ENCODE assay signal across 8 cellular contexts in the genomic region with DNA sequence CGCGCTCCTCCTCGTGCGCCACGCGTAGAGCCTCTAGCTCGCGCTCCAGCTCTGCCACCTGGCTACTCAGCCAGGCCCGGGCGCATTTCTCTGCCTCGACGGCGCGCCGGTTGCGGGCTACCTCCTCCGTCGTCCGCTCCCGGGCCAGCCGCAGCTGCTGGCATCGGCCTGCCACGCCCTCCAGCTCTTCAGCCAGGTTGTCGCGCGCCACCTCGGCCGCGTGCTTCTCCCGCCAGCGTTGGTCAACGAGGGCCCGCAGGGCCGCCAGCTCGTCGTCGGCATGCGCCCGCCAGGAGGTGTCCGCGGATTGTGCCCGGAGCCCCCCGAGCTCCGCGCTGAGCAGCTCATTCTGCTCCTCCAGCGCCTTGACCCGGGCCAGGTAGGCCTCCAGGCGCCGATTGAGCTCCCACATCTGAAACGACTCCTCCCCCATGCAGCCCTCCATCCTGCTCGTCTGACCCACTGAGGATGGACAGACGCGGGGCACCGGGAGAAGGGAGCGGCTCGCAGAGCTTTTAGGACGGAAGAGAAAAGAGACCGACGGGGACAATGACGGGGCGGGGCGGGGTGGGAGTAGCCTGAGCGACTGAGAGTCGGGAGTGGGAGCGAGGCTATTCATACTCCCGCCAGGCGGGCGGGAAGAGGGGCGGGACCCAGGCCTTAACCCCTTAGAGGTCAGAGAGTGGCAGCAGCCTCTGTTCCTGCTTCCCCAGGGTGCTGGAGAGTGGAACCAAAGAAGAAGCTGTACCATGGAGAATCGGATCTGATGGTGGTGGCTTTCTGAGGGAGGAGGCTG. TPM values are rescaled to one million over a fixed set of nuclear protein-coding genes. Genes with fewer than 3 reads are reported as not detected.
DNase-seq lines count a peak whose midpoint lies in the region; ATAC-seq and TF ChIP-seq lines count a peak whose summit lies in the region.

A gene with protein sequence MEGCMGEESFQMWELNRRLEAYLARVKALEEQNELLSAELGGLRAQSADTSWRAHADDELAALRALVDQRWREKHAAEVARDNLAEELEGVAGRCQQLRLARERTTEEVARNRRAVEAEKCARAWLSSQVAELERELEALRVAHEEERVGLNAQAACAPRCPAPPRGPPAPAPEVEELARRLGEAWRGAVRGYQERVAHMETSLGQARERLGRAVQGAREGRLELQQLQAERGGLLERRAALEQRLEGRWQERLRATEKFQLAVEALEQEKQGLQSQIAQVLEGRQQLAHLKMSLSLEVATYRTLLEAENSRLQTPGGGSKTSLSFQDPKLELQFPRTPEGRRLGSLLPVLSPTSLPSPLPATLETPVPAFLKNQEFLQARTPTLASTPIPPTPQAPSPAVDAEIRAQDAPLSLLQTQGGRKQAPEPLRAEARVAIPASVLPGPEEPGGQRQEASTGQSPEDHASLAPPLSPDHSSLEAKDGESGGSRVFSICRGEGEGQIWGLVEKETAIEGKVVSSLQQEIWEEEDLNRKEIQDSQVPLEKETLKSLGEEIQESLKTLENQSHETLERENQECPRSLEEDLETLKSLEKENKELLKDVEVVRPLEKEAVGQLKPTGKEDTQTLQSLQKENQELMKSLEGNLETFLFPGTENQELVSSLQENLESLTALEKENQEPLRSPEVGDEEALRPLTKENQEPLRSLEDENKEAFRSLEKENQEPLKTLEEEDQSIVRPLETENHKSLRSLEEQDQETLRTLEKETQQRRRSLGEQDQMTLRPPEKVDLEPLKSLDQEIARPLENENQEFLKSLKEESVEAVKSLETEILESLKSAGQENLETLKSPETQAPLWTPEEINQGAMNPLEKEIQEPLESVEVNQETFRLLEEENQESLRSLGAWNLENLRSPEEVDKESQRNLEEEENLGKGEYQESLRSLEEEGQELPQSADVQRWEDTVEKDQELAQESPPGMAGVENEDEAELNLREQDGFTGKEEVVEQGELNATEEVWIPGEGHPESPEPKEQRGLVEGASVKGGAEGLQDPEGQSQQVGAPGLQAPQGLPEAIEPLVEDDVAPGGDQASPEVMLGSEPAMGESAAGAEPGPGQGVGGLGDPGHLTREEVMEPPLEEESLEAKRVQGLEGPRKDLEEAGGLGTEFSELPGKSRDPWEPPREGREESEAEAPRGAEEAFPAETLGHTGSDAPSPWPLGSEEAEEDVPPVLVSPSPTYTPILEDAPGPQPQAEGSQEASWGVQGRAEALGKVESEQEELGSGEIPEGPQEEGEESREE (N-terminal part only) (minus strand): TSS at position 588 of the 796 bp plus-strand sequence. CDS start 143 bp downstream, at position 445.

- peak within 1 kb of the TSS; percentile 55 for H3K4me3 ChIP-seq in BJ (ENCODE audit: low read depth, low read length)
- peak within 1 kb of the TSS; percentile 35 to 58 for H3K4me3 ChIP-seq in cardiac fibroblast (replicated peaks in 1 of 2; ENCODE audit: low read depth in 2 of 2, low read length in 2 of 2)

- peak within 1 kb of the TSS; percentile 36 to 39 for H3K4me3 Mint-ChIP-seq in stimulated activated naive CD8-positive, alpha-beta T cell treated with anti-CD3 and anti-CD28 coated beads, Interleukin-15, amount 100 ng/mL, for 72 hours

- H3K27me3 ChIP-seq in BJ (ENCODE audit: control insufficient read depth, insufficient read depth, low read length) = no peaks in the 10 kb centered on the region

- TF ChIP-seq EP300 in Ishikawa (IDR thresholded peaks at IDR 0.05; ENCODE audit: borderline replicate concordance) = no peak

- TF ChIP-seq RAD21 in Ishikawa (IDR thresholded peaks at IDR 0.05; ENCODE audit: low read depth) = no peak

- no peak for ATAC-seq in stimulated activated naive CD8-positive, alpha-beta T cell treated with anti-CD3 and anti-CD28 coated beads, Interleukin-15, amount 100 ng/mL, for 72 hours
- ATAC-seq in HG02970 (IDR thresholded peaks at IDR 0.05; ENCODE audit: low FRiP score, unreplicated experiment) (no peak), GM21529 (IDR thresholded peaks at IDR 0.05; ENCODE audit: unreplicated experiment) (no peak)

- no peaks in the 10 kb centered on the region for H3K9me3 Mint-ChIP-seq in stimulated activated naive CD8-positive, alpha-beta T cell treated with anti-CD3 and anti-CD28 coated beads, Interleukin-15, amount 100 ng/mL, for 72 hours

- POLR2A ChIA-PET in BJ (lab: Charles Lee) = interaction anchor here (1.2 to 1.7 kb wide), 3 partner anchors 13 to 29 kb away, joined by 3 to 9 read pairs (median 6); no protein-coding TSS in a partner anchor

- H3K4me1 Mint-ChIP-seq in stimulated activated naive CD8-positive, alpha-beta T cell treated with anti-CD3 and anti-CD28 coated beads, Interleukin-15, amount 100 ng/mL, for 72 hours = peaks cover 18% of the 10 kb centered on the region

- H3K27me3 Mint-ChIP-seq in stimulated activated naive CD8-positive, alpha-beta T cell treated with anti-CD3 and anti-CD28 coated beads, Interleukin-15, amount 100 ng/mL, for 72 hours = peaks cover 97% of the 10 kb centered on the region

- H3K27ac Mint-ChIP-seq in stimulated activated naive CD8-positive, alpha-beta T cell treated with anti-CD3 and anti-CD28 coated beads, Interleukin-15, amount 100 ng/mL, for 72 hours = peak within 1 kb of the TSS in 1 of 2 donors; percentile 68

- CTCF ChIA-PET in BJ (lab: Yijun Ruan, JAX) = interaction anchor here (0.6 to 31.9 kb wide), 18 partner anchors 11 to 258 kb away, joined by 3 to 1556 read pairs (median 6); a partner anchor contains a TSS

- no peak for DNase-seq in BJ (ENCODE audit: low read depth)
- DNase-seq in cardiac fibroblast (ENCODE audit: low read depth in 2 of 2) = peak; percentile 60 to 74
- DNase-seq in kidney glomerular epithelial cell (lab: John Stamatoyannopoulos, UW) = peak; percentile 13
- DNase-seq in stimulated activated naive CD8-positive, alpha-beta T cell treated with anti-CD3 and anti-CD28 coated beads, Interleukin-15, amount 100 ng/mL, for 72 hours = no peak
- DNase-seq in NCI-H2107 (lab: John Stamatoyannopoulos, UW) = no peak

- 0 out of 2 replicates have a peak, but pooled peaks have one; percentile 3 for TF ChIP-seq CTCF in BJ (IDR thresholded peaks at IDR 0.05; ENCODE audit: insufficient read depth, low read depth, low read length)
- TF ChIP-seq CTCF in cardiac fibroblast (IDR thresholded peaks at IDR 0.05; ENCODE audit: low read depth, low read length) = no peak

- H3K36me3 ChIP-seq in BJ (ENCODE audit: control insufficient read depth, insufficient read depth, low read length) = peaks cover 8% of the 10 kb centered on the region

TF ChIP-seq in Ishikawa, 13 proteins besides CTCF, POLR2A, EP300 and RAD21:
- TF ChIP-seq, protein P1, sequence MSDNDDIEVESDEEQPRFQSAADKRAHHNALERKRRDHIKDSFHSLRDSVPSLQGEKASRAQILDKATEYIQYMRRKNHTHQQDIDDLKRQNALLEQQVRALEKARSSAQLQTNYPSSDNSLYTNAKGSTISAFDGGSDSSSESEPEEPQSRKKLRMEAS (IDR thresholded peaks at IDR 0.05) = peak; percentile 96
- TF ChIP-seq, protein P2, sequence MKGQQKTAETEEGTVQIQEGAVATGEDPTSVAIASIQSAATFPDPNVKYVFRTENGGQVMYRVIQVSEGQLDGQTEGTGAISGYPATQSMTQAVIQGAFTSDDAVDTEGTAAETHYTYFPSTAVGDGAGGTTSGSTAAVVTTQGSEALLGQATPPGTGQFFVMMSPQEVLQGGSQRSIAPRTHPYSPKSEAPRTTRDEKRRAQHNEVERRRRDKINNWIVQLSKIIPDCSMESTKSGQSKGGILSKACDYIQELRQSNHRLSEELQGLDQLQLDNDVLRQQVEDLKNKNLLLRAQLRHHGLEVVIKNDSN (IDR thresholded peaks at IDR 0.05) = no peak

RNA-seq across cellular contexts. Expression of the gene that starts here (rescaled TPM):
- 15.0 and 17.5 TPM in 2 replicates for polyA plus RNA-seq in BJ (2011; rRNA removed)
- 18.6 and 21.1 TPM in 2 replicates for polyA minus RNA-seq in BJ (2011; rRNA and poly(A)+ RNA removed)

Comparison
In these comparisons a context has a peak if more than half of its experiments do, and no peak if none do; other contexts are left out.
1. DNase-seq: peak in cardiac fibroblast (2 of 2) and kidney glomerular epithelial cell (single experiment); none in BJ (single experiment), stimulated activated naive CD8-positive, alpha-beta T cell treated with anti-CD3 and anti-CD28 coated beads, Interleukin-15, amount 100 ng/mL, for 72 hours (0 of 2) and NCI-H2107 (single experiment).